24 cellular contexts compared by ENCODE assay signal in genomic region chr10:114575417-114576131, GRCh38.
DNase-seq lines count a peak whose midpoint lies in the region; ATAC-seq and TF ChIP-seq lines count a peak whose summit lies in the region.
"Had no signal": no experiment of that assay in that cellular context is flagged by ENCODE, and none has a peak within 500 bp of the region (broad histone marks: within the 10 kb centered on the region; RNA-seq: fewer than 3 reads in every experiment).

No MANE protein-coding gene starts in this region.

- H3K9me3 ChIP-seq in left ventricle myocardium inferior (replicated peaks): no peaks in the 10 kb centered on the region
- H3K9me3 ChIP-seq in psoas muscle: no peaks in the 10 kb centered on the region
- H3K9me3 ChIP-seq: upper lobe of right lung had no signal

- POLR2A ChIA-PET in MCF 10A (lab: Yijun Ruan, JAX): interaction anchor here (0.8 to 4.1 kb wide), 17 partner anchors 21 to 247 kb away, joined by 3 to 29 read pairs (median 6); partner anchors contain the start of gene FHIP2A

- peaks cover 10% of the 10 kb centered on the region for H3K36me3 Mint-ChIP-seq in MCF 10A (ENCODE audit: insufficient read depth, unreplicated experiment)
- H3K36me3 Mint-ChIP-seq: activated naive CD4-positive, alpha-beta T cell treated with anti-CD3 and anti-CD28 coated beads, Interleukin-2, amount 10 ng/mL, durations not matched to agents 7 days and 5 days; mesothelial cell of epicardium had no signal

- WGBS in psoas muscle, 3 donors: 79 to 85% (median 81%) methylated on average over 9 of the region's 9 CpGs

- H3K4me3 Mint-ChIP-seq in MCF 10A (ENCODE audit: unreplicated experiment): no peak overlapping the region
- H3K4me3 Mint-ChIP-seq: activated naive CD4-positive, alpha-beta T cell treated with anti-CD3 and anti-CD28 coated beads, Interleukin-2, amount 10 ng/mL, durations not matched to agents 7 days and 5 days; B cell; mesothelial cell of epicardium; nephron progenitor cell; stimulated activated naive CD8-positive, alpha-beta T cell treated with anti-CD3 and anti-CD28 coated beads, Interleukin-15, amount 100 ng/mL, for 72 hours had no signal

- H3K9me3 Mint-ChIP-seq in MCF 10A (ENCODE audit: unreplicated experiment): no peaks in the 10 kb centered on the region
- H3K9me3 Mint-ChIP-seq: activated naive CD4-positive, alpha-beta T cell treated with anti-CD3 and anti-CD28 coated beads, Interleukin-2, amount 10 ng/mL, durations not matched to agents 7 days and 5 days; mesothelial cell of epicardium; nephron progenitor cell; stimulated activated naive CD8-positive, alpha-beta T cell treated with anti-CD3 and anti-CD28 coated beads, Interleukin-15, amount 100 ng/mL, for 72 hours had no signal

- CTCF ChIA-PET in MCF 10A (lab: Yijun Ruan, JAX): interaction anchor here (0.6 to 3.6 kb wide), 9 partner anchors 9 to 246 kb away, joined by 3 to 21 read pairs (median 3); no protein-coding TSS in a partner anchor

- H3K27ac ChIP-seq in left ventricle myocardium inferior (replicated peaks): peak overlapping the region; percentile 67
- H3K27ac ChIP-seq in psoas muscle: no peak overlapping the region
- H3K27ac ChIP-seq: upper lobe of right lung had no signal

- no peaks in the 10 kb centered on the region for H3K27me3 ChIP-seq in left ventricle myocardium inferior (ENCODE audit: low read depth)
- no peaks in the 10 kb centered on the region for H3K27me3 ChIP-seq in psoas muscle (ENCODE audit: insufficient read depth in 3 of 3, low read length in 2 of 3)
- H3K27me3 ChIP-seq: upper lobe of right lung had no signal

- intact Hi-C loops in MCF 10A (cut with micrococcal nuclease) (loop anchor here (5.0 kb wide), 1 partner anchor 107 kb away; no protein-coding TSS in a partner anchor), left ventricle myocardium inferior (cut with micrococcal nuclease) (no loop called here), psoas muscle (cut with DNase I) (no loop called here)

- peak overlapping the region; percentile 28 for H3K4me3 ChIP-seq in left ventricle myocardium inferior
- H3K4me3 ChIP-seq in psoas muscle: no peak overlapping the region
- H3K4me3 ChIP-seq: upper lobe of right lung had no signal

- no peak for TF ChIP-seq CTCF in MCF 10A (IDR thresholded peaks at IDR 0.05; ENCODE audit: unreplicated experiment)
- TF ChIP-seq CTCF in left ventricle myocardium inferior (IDR thresholded peaks at IDR 0.05; ENCODE audit: borderline replicate concordance): no peak
- TF ChIP-seq CTCF in psoas muscle (IDR thresholded peaks at IDR 0.05): no peak

- peaks cover 48% of the 10 kb centered on the region for H3K4me1 Mint-ChIP-seq in MCF 10A (ENCODE audit: insufficient read depth, unreplicated experiment)
- H3K4me1 Mint-ChIP-seq: activated naive CD4-positive, alpha-beta T cell treated with anti-CD3 and anti-CD28 coated beads, Interleukin-2, amount 10 ng/mL, durations not matched to agents 7 days and 5 days; B cell; stimulated activated naive CD8-positive, alpha-beta T cell treated with anti-CD3 and anti-CD28 coated beads, Interleukin-15, amount 100 ng/mL, for 72 hours had no signal

- no peaks in the 10 kb centered on the region for H3K27me3 Mint-ChIP-seq in MCF 10A (ENCODE audit: insufficient read depth, unreplicated experiment)
- H3K27me3 Mint-ChIP-seq: activated naive CD4-positive, alpha-beta T cell treated with anti-CD3 and anti-CD28 coated beads, Interleukin-2, amount 10 ng/mL, durations not matched to agents 7 days and 5 days; stimulated activated naive CD8-positive, alpha-beta T cell treated with anti-CD3 and anti-CD28 coated beads, Interleukin-15, amount 100 ng/mL, for 72 hours had no signal

- H3K27ac Mint-ChIP-seq in MCF 10A (ENCODE audit: low read depth, unreplicated experiment): peak overlapping the region; percentile 92
- H3K27ac Mint-ChIP-seq: activated naive CD4-positive, alpha-beta T cell treated with anti-CD3 and anti-CD28 coated beads, Interleukin-2, amount 10 ng/mL, durations not matched to agents 7 days and 5 days; B cell; mesothelial cell of epicardium; nephron progenitor cell; stimulated activated naive CD8-positive, alpha-beta T cell treated with anti-CD3 and anti-CD28 coated beads, Interleukin-15, amount 100 ng/mL, for 72 hours had no signal

- H3K4me1 ChIP-seq in left ventricle myocardium inferior (peaks cover 99% of the 10 kb centered on the region), psoas muscle (peaks cover 19% of the 10 kb centered on the region)

- DNase-seq in G401 (ENCODE audit: low spot score): peak; percentile 74
- peak; percentile 69 for DNase-seq in MCF 10A (ENCODE audit: unreplicated experiment)
- no peak for DNase-seq in left ventricle myocardium inferior
- DNase-seq in psoas muscle: no peak
- no peak for DNase-seq in HCEC 1CT
- DNase-seq in epidermal melanocyte (ENCODE audit: insufficient read length, low spot score): no peak
- DNase-seq in HK-2 (ENCODE audit: unreplicated experiment): no peak
- DNase-seq: activated naive CD4-positive, alpha-beta T cell treated with anti-CD3 and anti-CD28 coated beads, Interleukin-2, amount 10 ng/mL, durations not matched to agents 7 days and 5 days; activated T-cell treated with anti-CD3 and anti-CD28 coated beads, Interleukin-2, amount 50 U/mL, for 48 hours; aorta; DMS79; effector memory CD4-positive, alpha-beta T cell; NCI-H1092; NCI-H1930; NCI-H226; NCI-H748 treated with DMSO at 0.1 percent for 48 hours; nephron progenitor cell; SHP77; stimulated activated CD4-positive, alpha-beta T cell treated with anti-CD3 and anti-CD28 coated beads, Interleukin-4, amount 100 ng/mL, for 24 hours; stimulated activated naive CD8-positive, alpha-beta T cell treated with anti-CD3 and anti-CD28 coated beads, Interleukin-15, amount 100 ng/mL, for 72 hours; upper lobe of right lung had no signal

- BruUV-seq in MCF 10A (replicated peaks; lab: Mats Ljungman, UMichigan): no TSS peak

- peaks cover 39% of the 10 kb centered on the region for H3K36me3 ChIP-seq in left ventricle myocardium inferior
- no peaks in the 10 kb centered on the region for H3K36me3 ChIP-seq in psoas muscle (ENCODE audit: insufficient read depth in 1 of 2, low read depth in 1 of 2)
- H3K36me3 ChIP-seq: upper lobe of right lung had no signal

- in situ Hi-C loops in G401 (cut with HindIII; ENCODE audit: low sequenced_read_pairs): no loop called here

- ATAC-seq in psoas muscle (peak in 3 of 4 donors; percentile 38 to 57 (median 48)), GM18517 (IDR thresholded peaks at IDR 0.05; ENCODE audit: unreplicated experiment) (no peak)
- ATAC-seq: stimulated activated naive CD8-positive, alpha-beta T cell treated with anti-CD3 and anti-CD28 coated beads, Interleukin-15, amount 100 ng/mL, for 72 hours; upper lobe of right lung had no signal

Comparison
In these comparisons a context has a peak if more than half of its experiments do, and no peak if none do; other contexts are left out.
1. DNase-seq: peak in G401 (single experiment) and MCF 10A (single experiment); none in left ventricle myocardium inferior (single experiment), psoas muscle (0 of 2), HCEC 1CT (single experiment), epidermal melanocyte (single experiment) and HK-2 (single experiment).